Comparison of ENCODE assay signal across 1 cellular context in the genomic region with DNA sequence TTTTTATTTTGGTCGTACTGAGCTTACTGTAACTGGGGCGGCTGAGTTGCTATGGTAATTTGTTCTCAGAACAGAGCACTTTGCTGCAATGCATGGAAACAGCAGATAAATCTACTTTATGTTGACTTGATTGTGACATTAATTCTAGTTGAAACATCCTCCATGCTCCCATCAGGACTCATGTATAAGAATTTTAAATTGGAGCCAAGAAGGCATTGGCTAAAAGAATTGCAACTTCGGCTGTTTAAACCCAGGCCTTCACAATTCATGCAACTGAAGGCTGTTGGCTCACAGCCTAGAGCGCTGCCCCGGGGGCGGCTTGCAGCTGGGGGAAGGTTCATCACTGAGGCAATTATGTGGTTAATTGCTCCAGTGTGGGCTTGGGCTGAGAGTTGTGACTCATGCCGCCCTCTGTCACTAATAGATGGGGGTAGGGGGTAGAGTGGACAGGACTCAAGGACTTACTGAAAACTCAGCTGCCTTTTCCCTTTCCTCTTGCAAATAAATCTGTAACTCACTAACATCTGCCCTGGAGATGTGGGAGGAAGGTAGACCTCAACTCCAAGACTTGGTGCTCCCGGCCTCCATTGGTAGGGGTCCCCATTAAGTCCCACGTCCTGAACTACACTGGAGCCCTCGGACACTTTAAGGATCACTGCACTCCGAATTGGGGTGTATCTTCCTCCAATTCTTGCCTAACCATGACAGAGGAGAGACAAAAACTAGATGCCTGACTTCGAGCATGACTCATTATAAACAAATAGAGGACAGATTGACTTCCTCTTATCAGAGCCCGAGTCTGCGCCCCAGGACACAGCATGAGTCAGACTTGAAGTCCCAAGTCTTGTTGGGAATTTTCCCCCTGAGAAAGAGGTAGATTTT.
A peak's percentile ranks its signal among the peaks of the same experiment; 100 is the strongest.
TF ChIP-seq lines count a peak whose summit lies in the region.

No MANE protein-coding gene starts in this region.

TF ChIP-seq in GM12878, 131 proteins besides CTCF, POLR2A, EP300 and RAD21 (continued from another document and continues in another):
- TF ChIP-seq MLLT1 (IDR thresholded peaks at IDR 0.05) (peak; percentile 67; the same call in 1 of the 2 replicates), SMAD1 (IDR thresholded peaks at IDR 0.05; ENCODE audit: low read depth, partially characterized antibody) (peak; percentile 23), CBFB (IDR thresholded peaks at IDR 0.05; ENCODE audit: low read depth) (peak; percentile 59; the same call in 1 of the 2 replicates), TCF7 (IDR thresholded peaks at IDR 0.05; ENCODE audit: borderline replicate concordance) (no peak), STAT3 (IDR thresholded peaks at IDR 0.05; ENCODE audit: low read depth, low read length) (no peak), TCF3 (IDR thresholded peaks at IDR 0.05; ENCODE audit: borderline replicate concordance, insufficient read depth, low read depth, low read length) (no peak), BMI1 (IDR thresholded peaks at IDR 0.05; ENCODE audit: borderline replicate concordance) (peak; percentile 89), FOXM1 (IDR thresholded peaks at IDR 0.05; ENCODE audit: low read depth, low read length) (peak; percentile 18), ZNF274 (IDR thresholded peaks at IDR 0.05; ENCODE audit: insufficient read depth, insufficient read length) (no peak), PBX3 (IDR thresholded peaks at IDR 0.05; ENCODE audit: insufficient replicate concordance, low read depth, low read length) (no peak), GATAD2B (conservative IDR thresholded peaks at IDR 0.05; ENCODE audit: low read depth) (peak; percentile 75; the same call in 1 of the 2 replicates), IRF5 (IDR thresholded peaks at IDR 0.05; ENCODE audit: borderline replicate concordance) (no peak), ETV6 (conservative IDR thresholded peaks at IDR 0.05 in 1 of 2, IDR thresholded peaks at IDR 0.05 in 1 of 2; ENCODE audit: borderline replicate concordance in 1 of 2, low read depth in 1 of 2) (no peak), NFYA (IDR thresholded peaks at IDR 0.05; ENCODE audit: borderline replicate concordance, low read depth, low read length) (no peak), CEBPB (IDR thresholded peaks at IDR 0.05; ENCODE audit: borderline replicate concordance in 1 of 2, low read depth in 2 of 2, low read length in 2 of 2) (no peak), TARDBP (IDR thresholded peaks at IDR 0.05; ENCODE audit: borderline replicate concordance) (peak; percentile 53; the same call in 1 of the 2 replicates), ZNF207 (IDR thresholded peaks at IDR 0.05; ENCODE audit: borderline replicate concordance) (no peak), YY1 (IDR thresholded peaks at IDR 0.05; ENCODE audit: low read depth, low read length) (no peak), ATF7 (IDR thresholded peaks at IDR 0.05; ENCODE audit: low read depth) (peak; percentile 70), MXI1 (IDR thresholded peaks at IDR 0.05; ENCODE audit: low read depth, low read length) (peak; percentile 35; the same call in 1 of the 2 replicates), MAX (IDR thresholded peaks at IDR 0.05; ENCODE audit: low read depth, low read length) (no peak), EZH2 (IDR thresholded peaks at IDR 0.05; ENCODE audit: borderline replicate concordance, control insufficient read depth, low read depth, low read length) (no peak), POLR2AphosphoS2 (IDR thresholded peaks at IDR 0.05; ENCODE audit: low read depth, low read length) (no peak), E2F4 (IDR thresholded peaks at IDR 0.05; ENCODE audit: low read depth, low read length) (no peak), CHD4 (IDR thresholded peaks at IDR 0.05) (no peak), HDGF (IDR thresholded peaks at IDR 0.05) (no peak), STAT1 (conservative IDR thresholded peaks at IDR 0.05) (no peak), RB1 (IDR thresholded peaks at IDR 0.05; ENCODE audit: borderline replicate concordance) (no peak), BCLAF1 (IDR thresholded peaks at IDR 0.05) (no peak), RBBP5 (conservative IDR thresholded peaks at IDR 0.05) (no peak), SMC3 (IDR thresholded peaks at IDR 0.05; ENCODE audit: borderline replicate concordance, low read length) (no peak), ZNF217 (IDR thresholded peaks at IDR 0.05) (peak; percentile 35; the same call in 1 of the 2 replicates), CREM (IDR thresholded peaks at IDR 0.05; ENCODE audit: low read depth) (0 out of 2 replicates have a peak, but pooled peaks have one; percentile 40), RELA (IDR thresholded peaks at IDR 0.05; ENCODE audit: borderline replicate concordance, partially characterized antibody) (no peak), EED (IDR thresholded peaks at IDR 0.05; ENCODE audit: low read depth) (peak; percentile 77), CHD2 (IDR thresholded peaks at IDR 0.05; ENCODE audit: borderline replicate concordance, low read depth, low read length) (peak; percentile 75; the same call in 1 of the 2 replicates), ZSCAN29 (IDR thresholded peaks at IDR 0.05) (0 out of 2 replicates have a peak, but pooled peaks have one; percentile 57), ESRRA (IDR thresholded peaks at IDR 0.05; ENCODE audit: low read length) (no peak), KAT2A (conservative IDR thresholded peaks at IDR 0.05; ENCODE audit: control insufficient read depth, low read depth, low read length) (no peak)
- TF ChIP-seq, protein P1, sequence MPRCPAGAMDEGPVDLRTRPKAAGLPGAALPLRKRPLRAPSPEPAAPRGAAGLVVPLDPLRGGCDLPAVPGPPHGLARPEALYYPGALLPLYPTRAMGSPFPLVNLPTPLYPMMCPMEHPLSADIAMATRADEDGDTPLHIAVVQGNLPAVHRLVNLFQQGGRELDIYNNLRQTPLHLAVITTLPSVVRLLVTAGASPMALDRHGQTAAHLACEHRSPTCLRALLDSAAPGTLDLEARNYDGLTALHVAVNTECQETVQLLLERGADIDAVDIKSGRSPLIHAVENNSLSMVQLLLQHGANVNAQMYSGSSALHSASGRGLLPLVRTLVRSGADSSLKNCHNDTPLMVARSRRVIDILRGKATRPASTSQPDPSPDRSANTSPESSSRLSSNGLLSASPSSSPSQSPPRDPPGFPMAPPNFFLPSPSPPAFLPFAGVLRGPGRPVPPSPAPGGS (IDR thresholded peaks at IDR 0.05; ENCODE audit: borderline replicate concordance, insufficient read depth, low read depth, low read length, poor library complexity, severe bottlenecking): no peak
- TF ChIP-seq, protein P2, sequence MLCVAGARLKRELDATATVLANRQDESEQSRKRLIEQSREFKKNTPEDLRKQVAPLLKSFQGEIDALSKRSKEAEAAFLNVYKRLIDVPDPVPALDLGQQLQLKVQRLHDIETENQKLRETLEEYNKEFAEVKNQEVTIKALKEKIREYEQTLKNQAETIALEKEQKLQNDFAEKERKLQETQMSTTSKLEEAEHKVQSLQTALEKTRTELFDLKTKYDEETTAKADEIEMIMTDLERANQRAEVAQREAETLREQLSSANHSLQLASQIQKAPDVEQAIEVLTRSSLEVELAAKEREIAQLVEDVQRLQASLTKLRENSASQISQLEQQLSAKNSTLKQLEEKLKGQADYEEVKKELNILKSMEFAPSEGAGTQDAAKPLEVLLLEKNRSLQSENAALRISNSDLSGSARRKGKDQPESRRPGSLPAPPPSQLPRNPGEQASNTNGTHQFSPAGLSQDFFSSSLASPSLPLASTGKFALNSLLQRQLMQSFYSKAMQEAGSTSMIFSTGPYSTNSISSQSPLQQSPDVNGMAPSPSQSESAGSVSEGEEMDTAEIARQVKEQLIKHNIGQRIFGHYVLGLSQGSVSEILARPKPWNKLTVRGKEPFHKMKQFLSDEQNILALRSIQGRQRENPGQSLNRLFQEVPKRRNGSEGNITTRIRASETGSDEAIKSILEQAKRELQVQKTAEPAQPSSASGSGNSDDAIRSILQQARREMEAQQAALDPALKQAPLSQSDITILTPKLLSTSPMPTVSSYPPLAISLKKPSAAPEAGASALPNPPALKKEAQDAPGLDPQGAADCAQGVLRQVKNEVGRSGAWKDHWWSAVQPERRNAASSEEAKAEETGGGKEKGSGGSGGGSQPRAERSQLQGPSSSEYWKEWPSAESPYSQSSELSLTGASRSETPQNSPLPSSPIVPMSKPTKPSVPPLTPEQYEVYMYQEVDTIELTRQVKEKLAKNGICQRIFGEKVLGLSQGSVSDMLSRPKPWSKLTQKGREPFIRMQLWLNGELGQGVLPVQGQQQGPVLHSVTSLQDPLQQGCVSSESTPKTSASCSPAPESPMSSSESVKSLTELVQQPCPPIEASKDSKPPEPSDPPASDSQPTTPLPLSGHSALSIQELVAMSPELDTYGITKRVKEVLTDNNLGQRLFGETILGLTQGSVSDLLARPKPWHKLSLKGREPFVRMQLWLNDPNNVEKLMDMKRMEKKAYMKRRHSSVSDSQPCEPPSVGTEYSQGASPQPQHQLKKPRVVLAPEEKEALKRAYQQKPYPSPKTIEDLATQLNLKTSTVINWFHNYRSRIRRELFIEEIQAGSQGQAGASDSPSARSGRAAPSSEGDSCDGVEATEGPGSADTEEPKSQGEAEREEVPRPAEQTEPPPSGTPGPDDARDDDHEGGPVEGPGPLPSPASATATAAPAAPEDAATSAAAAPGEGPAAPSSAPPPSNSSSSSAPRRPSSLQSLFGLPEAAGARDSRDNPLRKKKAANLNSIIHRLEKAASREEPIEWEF (IDR thresholded peaks at IDR 0.05; ENCODE audit: insufficient replicate concordance, low read depth, low read length): no peak
- TF ChIP-seq, protein P3, sequence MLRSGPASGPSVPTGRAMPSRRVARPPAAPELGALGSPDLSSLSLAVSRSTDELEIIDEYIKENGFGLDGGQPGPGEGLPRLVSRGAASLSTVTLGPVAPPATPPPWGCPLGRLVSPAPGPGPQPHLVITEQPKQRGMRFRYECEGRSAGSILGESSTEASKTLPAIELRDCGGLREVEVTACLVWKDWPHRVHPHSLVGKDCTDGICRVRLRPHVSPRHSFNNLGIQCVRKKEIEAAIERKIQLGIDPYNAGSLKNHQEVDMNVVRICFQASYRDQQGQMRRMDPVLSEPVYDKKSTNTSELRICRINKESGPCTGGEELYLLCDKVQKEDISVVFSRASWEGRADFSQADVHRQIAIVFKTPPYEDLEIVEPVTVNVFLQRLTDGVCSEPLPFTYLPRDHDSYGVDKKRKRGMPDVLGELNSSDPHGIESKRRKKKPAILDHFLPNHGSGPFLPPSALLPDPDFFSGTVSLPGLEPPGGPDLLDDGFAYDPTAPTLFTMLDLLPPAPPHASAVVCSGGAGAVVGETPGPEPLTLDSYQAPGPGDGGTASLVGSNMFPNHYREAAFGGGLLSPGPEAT (IDR thresholded peaks at IDR 0.05; ENCODE audit: low read depth): no peak; the same call in 1 of the 2 replicates
